Comparison of ENCODE assay signal across 18 cellular contexts in genomic region chr3:143806043-143806442, GRCh38.
"Had no signal": no experiment of that assay in that cellular context is flagged by ENCODE, and none has a peak within 500 bp of the region (broad histone marks: within the 10 kb centered on the region; RNA-seq: fewer than 3 reads in every experiment).

No MANE protein-coding gene starts in this region.

- H3K27ac Mint-ChIP-seq: activated B cell treated with CpG ODN at 0.5 μM for 24 hours; activated CD4-positive, alpha-beta T cell treated with anti-CD3 and anti-CD28 coated beads, Interleukin-2, amount 10 ng/mL, durations not matched to agents 24 days and 14 days; activated T-helper 1 cell treated with anti-CD3 and anti-CD28 coated beads, Interleukin-12 subunit alpha, Interleukin-12 subunit beta, Interleukin-2, Interleukin-4 antibody, amounts not matched to agents 30 ng/mL and 10 ng/mL and 1 ng/mL, durations not matched to agents 14 hours and 24 hours and 36 hours; immature natural killer cell; stimulated activated naive CD8-positive, alpha-beta T cell treated with anti-CD3 and anti-CD28 coated beads, Interleukin-15, amount 100 ng/mL, for 72 hours; T-helper 17 cell had no signal

- H3K27ac ChIP-seq: ascending aorta, breast epithelium, lower lobe of right lung, prostate gland, thoracic aorta had no signal

- H3K4me1 ChIP-seq: ascending aorta, breast epithelium, prostate gland had no signal

- H3K9me3 ChIP-seq: ascending aorta, breast epithelium, lower lobe of right lung, prostate gland, thoracic aorta had no signal

- H3K36me3 ChIP-seq: ascending aorta, breast epithelium, lower lobe of right lung, prostate gland, thoracic aorta had no signal

- H3K4me3 ChIP-seq: ascending aorta, breast epithelium, lower lobe of right lung, prostate gland, thoracic aorta had no signal

- H3K9me3 Mint-ChIP-seq: activated B cell treated with CpG ODN at 0.5 μM for 24 hours; activated CD4-positive, alpha-beta T cell treated with anti-CD3 and anti-CD28 coated beads, Interleukin-2, amount 10 ng/mL, durations not matched to agents 24 days and 14 days; activated T-helper 1 cell treated with anti-CD3 and anti-CD28 coated beads, Interleukin-12 subunit alpha, Interleukin-12 subunit beta, Interleukin-2, Interleukin-4 antibody, amounts not matched to agents 30 ng/mL and 10 ng/mL and 1 ng/mL, durations not matched to agents 14 hours and 24 hours and 36 hours; immature natural killer cell; stimulated activated naive CD8-positive, alpha-beta T cell treated with anti-CD3 and anti-CD28 coated beads, Interleukin-15, amount 100 ng/mL, for 72 hours had no signal

- H3K4me1 Mint-ChIP-seq: stimulated activated naive CD8-positive, alpha-beta T cell treated with anti-CD3 and anti-CD28 coated beads, Interleukin-15, amount 100 ng/mL, for 72 hours had no signal

- H3K4me3 Mint-ChIP-seq: activated B cell treated with CpG ODN at 0.5 μM for 24 hours; activated CD4-positive, alpha-beta T cell treated with anti-CD3 and anti-CD28 coated beads, Interleukin-2, amount 10 ng/mL, durations not matched to agents 24 days and 14 days; activated T-helper 1 cell treated with anti-CD3 and anti-CD28 coated beads, Interleukin-12 subunit alpha, Interleukin-12 subunit beta, Interleukin-2, Interleukin-4 antibody, amounts not matched to agents 30 ng/mL and 10 ng/mL and 1 ng/mL, durations not matched to agents 14 hours and 24 hours and 36 hours; immature natural killer cell; stimulated activated naive CD8-positive, alpha-beta T cell treated with anti-CD3 and anti-CD28 coated beads, Interleukin-15, amount 100 ng/mL, for 72 hours; T-helper 17 cell had no signal

- H3K27me3 Mint-ChIP-seq: activated B cell treated with CpG ODN at 0.5 μM for 24 hours; activated CD4-positive, alpha-beta T cell treated with anti-CD3 and anti-CD28 coated beads, Interleukin-2, amount 10 ng/mL, durations not matched to agents 24 days and 14 days; stimulated activated naive CD8-positive, alpha-beta T cell treated with anti-CD3 and anti-CD28 coated beads, Interleukin-15, amount 100 ng/mL, for 72 hours; T-helper 17 cell had no signal

- DNase-seq: activated B cell treated with CpG ODN at 0.5 μM for 24 hours; activated CD4-positive, alpha-beta T cell treated with anti-CD3 and anti-CD28 coated beads, Interleukin-2, amount 10 ng/mL, durations not matched to agents 24 days and 14 days; activated CD8-positive, alpha-beta memory T cell treated with anti-CD3 and anti-CD28 coated beads, Interleukin-2, amount 50 U/mL, for 48 hours; cerebellar nuclear complex; effector CD8-positive, alpha-beta T cell; head of caudate nucleus; immature natural killer cell; lower lobe of right lung; midbrain; right cardiac atrium; small intestine; stimulated activated naive CD8-positive, alpha-beta T cell treated with anti-CD3 and anti-CD28 coated beads, Interleukin-15, amount 100 ng/mL, for 72 hours; T-helper 17 cell had no signal

- H3K27me3 ChIP-seq: ascending aorta, breast epithelium had no signal
